38 cellular contexts compared by ENCODE assay signal in the genomic region with DNA sequence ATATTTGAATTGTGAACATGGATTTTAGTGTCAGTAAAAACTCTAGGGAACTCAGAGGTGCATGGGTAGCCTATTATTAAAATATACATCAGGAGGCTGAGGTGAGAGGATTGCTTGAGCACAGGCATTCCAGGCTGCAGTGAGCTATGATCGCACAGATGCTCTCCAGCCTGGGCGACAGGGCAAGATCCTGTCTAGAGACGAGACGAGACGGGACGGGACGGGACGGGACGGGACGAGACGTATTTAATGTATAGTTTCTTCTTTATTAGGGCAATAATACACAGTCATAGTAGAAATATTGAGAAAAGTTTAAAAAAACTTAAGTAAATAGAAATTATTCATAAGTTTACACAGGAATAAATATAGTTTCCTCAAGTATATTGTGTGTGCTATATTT.
"Had no signal": no experiment of that assay in that cellular context is flagged by ENCODE, and none has a peak within 500 bp of the region (broad histone marks: within the 10 kb centered on the region; RNA-seq: fewer than 3 reads in every experiment).

No MANE protein-coding gene starts in this region.

- H3K27me3 ChIP-seq: adrenal gland, ascending aorta, body of pancreas, brain microvascular endothelial cell, breast epithelium, cardiac muscle cell had no signal

- H3K27me3 Mint-ChIP-seq: activated naive CD4-positive, alpha-beta T cell treated with anti-CD3 and anti-CD28 coated beads, Interleukin-2, amount 10 ng/mL, durations not matched to agents 7 days and 5 days; activated naive CD4-positive, alpha-beta T cell treated with anti-CD3 and anti-CD28 coated beads, Interleukin-2, amount 50 U/mL, for 24 hours; activated naive CD8-positive, alpha-beta T cell treated with anti-CD3 and anti-CD28 coated beads for 36 hours; activated naive CD8-positive, alpha-beta T cell treated with anti-CD3 and anti-CD28 coated beads, Interleukin-2, amount 50 U/mL, for 24 hours; activated T-helper 17 cell treated with anti-CD3 and anti-CD28 coated beads, Interleukin-2, amount 50 U/mL, for 72 hours; brain; central memory CD8-positive, alpha-beta T cell had no signal

- H3K9me3 Mint-ChIP-seq: activated naive CD4-positive, alpha-beta T cell treated with anti-CD3 and anti-CD28 coated beads for 36 hours; activated naive CD4-positive, alpha-beta T cell treated with anti-CD3 and anti-CD28 coated beads, Interleukin-2, amount 10 ng/mL, durations not matched to agents 7 days and 5 days; activated naive CD4-positive, alpha-beta T cell treated with anti-CD3 and anti-CD28 coated beads, Interleukin-2, amount 50 U/mL, for 24 hours; activated naive CD4-positive, alpha-beta T cell treated with anti-CD3 and anti-CD28 coated beads, Interleukin-2, amount 50 U/mL, for 72 hours; activated naive CD8-positive, alpha-beta T cell treated with anti-CD3 and anti-CD28 coated beads for 36 hours; activated naive CD8-positive, alpha-beta T cell treated with anti-CD3 and anti-CD28 coated beads, Interleukin-2, amount 10 ng/mL, durations not matched to agents 7 days and 5 days; activated naive CD8-positive, alpha-beta T cell treated with anti-CD3 and anti-CD28 coated beads, Interleukin-2, amount 50 U/mL, for 24 hours; activated T-cell treated with anti-CD3 and anti-CD28 coated beads, Interleukin-2, amount 50 U/mL, for 24 hours; activated T-cell treated with anti-CD3 and anti-CD28 coated beads, Interleukin-2, amount 50 U/mL, for 4 hours; activated T-cell treated with anti-CD3 and anti-CD28 coated beads, Interleukin-2, amount 50 U/mL, for 72 hours; activated T-helper 1 cell treated with anti-CD3 and anti-CD28 coated beads, Interleukin-12 subunit alpha, Interleukin-12 subunit beta, Interleukin-2, Interleukin-4 antibody, amounts not matched to agents 30 ng/mL and 10 ng/mL and 1 ng/mL, durations not matched to agents 14 hours and 24 hours and 36 hours; activated T-helper 17 cell treated with anti-CD3 and anti-CD28 coated beads, Interleukin-2, amount 50 U/mL, for 72 hours; activated T-helper 2 cell treated with anti-CD3 and anti-CD28 coated beads, Interferon-gamma antibody, Interleukin-2, Interleukin-4, amounts not matched to agents 10 μg/mL and 5 μg/mL and 100 μg/mL, durations not matched to agents 14 hours and 24 hours and 36 hours; brain; central memory CD8-positive, alpha-beta T cell had no signal

- H3K4me1 Mint-ChIP-seq: activated naive CD4-positive, alpha-beta T cell treated with anti-CD3 and anti-CD28 coated beads, Interleukin-2, amount 10 ng/mL, durations not matched to agents 7 days and 5 days; activated naive CD4-positive, alpha-beta T cell treated with anti-CD3 and anti-CD28 coated beads, Interleukin-2, amount 50 U/mL, for 24 hours; activated naive CD8-positive, alpha-beta T cell treated with anti-CD3 and anti-CD28 coated beads for 36 hours; activated naive CD8-positive, alpha-beta T cell treated with anti-CD3 and anti-CD28 coated beads, Interleukin-2, amount 10 ng/mL, durations not matched to agents 7 days and 5 days; activated naive CD8-positive, alpha-beta T cell treated with anti-CD3 and anti-CD28 coated beads, Interleukin-2, amount 50 U/mL, for 24 hours; activated T-helper 17 cell treated with anti-CD3 and anti-CD28 coated beads, Interleukin-2, amount 50 U/mL, for 72 hours; brain; central memory CD8-positive, alpha-beta T cell had no signal

- H3K4me3 Mint-ChIP-seq: activated naive CD4-positive, alpha-beta T cell treated with anti-CD3 and anti-CD28 coated beads for 36 hours; activated naive CD4-positive, alpha-beta T cell treated with anti-CD3 and anti-CD28 coated beads, Interleukin-2, amount 10 ng/mL, durations not matched to agents 7 days and 5 days; activated naive CD4-positive, alpha-beta T cell treated with anti-CD3 and anti-CD28 coated beads, Interleukin-2, amount 50 U/mL, for 24 hours; activated naive CD8-positive, alpha-beta T cell; activated naive CD8-positive, alpha-beta T cell treated with anti-CD3 and anti-CD28 coated beads for 36 hours; activated naive CD8-positive, alpha-beta T cell treated with anti-CD3 and anti-CD28 coated beads, Interleukin-2, amount 10 ng/mL, durations not matched to agents 7 days and 5 days; activated naive CD8-positive, alpha-beta T cell treated with anti-CD3 and anti-CD28 coated beads, Interleukin-2, amount 50 U/mL, for 24 hours; activated T-cell treated with anti-CD3 and anti-CD28 coated beads, Interleukin-2, amount 50 U/mL, for 24 hours; activated T-cell treated with anti-CD3 and anti-CD28 coated beads, Interleukin-2, amount 50 U/mL, for 4 hours; activated T-cell treated with anti-CD3 and anti-CD28 coated beads, Interleukin-2, amount 50 U/mL, for 72 hours; activated T-helper 1 cell treated with anti-CD3 and anti-CD28 coated beads, Interleukin-12 subunit alpha, Interleukin-12 subunit beta, Interleukin-2, Interleukin-4 antibody, amounts not matched to agents 30 ng/mL and 10 ng/mL and 1 ng/mL, durations not matched to agents 14 hours and 24 hours and 36 hours; activated T-helper 17 cell treated with anti-CD3 and anti-CD28 coated beads, Interleukin-2, amount 50 U/mL, for 72 hours; brain; central memory CD8-positive, alpha-beta T cell had no signal

- H3K27ac ChIP-seq: adrenal gland, ascending aorta, body of pancreas, brain microvascular endothelial cell, breast epithelium, cardiac muscle cell had no signal

- H3K4me1 ChIP-seq: adrenal gland, body of pancreas, breast epithelium had no signal

- H3K27ac Mint-ChIP-seq: activated naive CD4-positive, alpha-beta T cell treated with anti-CD3 and anti-CD28 coated beads for 36 hours; activated naive CD4-positive, alpha-beta T cell treated with anti-CD3 and anti-CD28 coated beads, Interleukin-2, amount 10 ng/mL, durations not matched to agents 7 days and 5 days; activated naive CD4-positive, alpha-beta T cell treated with anti-CD3 and anti-CD28 coated beads, Interleukin-2, amount 50 U/mL, for 24 hours; activated naive CD4-positive, alpha-beta T cell treated with anti-CD3 and anti-CD28 coated beads, Interleukin-2, amount 50 U/mL, for 72 hours; activated naive CD8-positive, alpha-beta T cell; activated naive CD8-positive, alpha-beta T cell treated with anti-CD3 and anti-CD28 coated beads for 36 hours; activated naive CD8-positive, alpha-beta T cell treated with anti-CD3 and anti-CD28 coated beads, Interleukin-2, amount 10 ng/mL, durations not matched to agents 7 days and 5 days; activated naive CD8-positive, alpha-beta T cell treated with anti-CD3 and anti-CD28 coated beads, Interleukin-2, amount 50 U/mL, for 24 hours; activated T-cell treated with anti-CD3 and anti-CD28 coated beads, Interleukin-2, amount 50 U/mL, for 24 hours; activated T-cell treated with anti-CD3 and anti-CD28 coated beads, Interleukin-2, amount 50 U/mL, for 72 hours; activated T-helper 1 cell treated with anti-CD3 and anti-CD28 coated beads, Interleukin-12 subunit alpha, Interleukin-12 subunit beta, Interleukin-2, Interleukin-4 antibody, amounts not matched to agents 30 ng/mL and 10 ng/mL and 1 ng/mL, durations not matched to agents 14 hours and 24 hours and 36 hours; activated T-helper 17 cell treated with anti-CD3 and anti-CD28 coated beads, Interleukin-2, amount 50 U/mL, for 72 hours; activated T-helper 2 cell treated with anti-CD3 and anti-CD28 coated beads, Interferon-gamma antibody, Interleukin-2, Interleukin-4, amounts not matched to agents 10 μg/mL and 5 μg/mL and 100 μg/mL, durations not matched to agents 14 hours and 24 hours and 36 hours; brain had no signal

- DNase-seq: activated effector memory CD4-positive, alpha-beta T cell treated with anti-CD3 and anti-CD28 coated beads, Interleukin-2, amount 50 U/mL, for 16 hours; activated effector memory CD4-positive, alpha-beta T cell treated with Interleukin-2 at 50 U/mL for 16 hours; activated gamma-delta T cell; activated gamma-delta T cell treated with Interleukin-2 at 50 U/mL for 16 hours; activated naive CD4-positive, alpha-beta T cell; activated naive CD4-positive, alpha-beta T cell treated with anti-CD3 and anti-CD28 coated beads for 36 hours; activated naive CD4-positive, alpha-beta T cell treated with anti-CD3 and anti-CD28 coated beads, Interleukin-2, amount 10 ng/mL, durations not matched to agents 7 days and 5 days; activated naive CD4-positive, alpha-beta T cell treated with anti-CD3 and anti-CD28 coated beads, Interleukin-2, amount 50 U/mL, for 16 hours; activated naive CD4-positive, alpha-beta T cell treated with Interleukin-2 at 50 U/mL for 16 hours; activated naive CD8-positive, alpha-beta T cell treated with anti-CD3 and anti-CD28 coated beads for 36 hours; activated naive CD8-positive, alpha-beta T cell treated with anti-CD3 and anti-CD28 coated beads, Interleukin-2, amount 10 ng/mL, durations not matched to agents 7 days and 5 days; activated naive CD8-positive, alpha-beta T cell treated with anti-CD3 and anti-CD28 coated beads, Interleukin-2, amount 50 U/mL, for 24 hours; activated T-cell treated with anti-CD3 and anti-CD28 coated beads, Interleukin-2, amount 50 U/mL, for 1 hour; activated T-cell treated with anti-CD3 and anti-CD28 coated beads, Interleukin-2, amount 50 U/mL, for 24 hours; activated T-cell treated with anti-CD3 and anti-CD28 coated beads, Interleukin-2, amount 50 U/mL, for 4 hours; activated T-cell treated with anti-CD3 and anti-CD28 coated beads, Interleukin-2, amount 50 U/mL, for 48 hours; activated T-cell treated with anti-CD3 and anti-CD28 coated beads, Interleukin-2, amount 50 U/mL, for 72 hours; adrenal gland; amniotic stem cell; amygdala; anterior cingulate cortex; aorta; body of pancreas; brain microvascular endothelial cell; caudate nucleus; central memory CD4-positive, alpha-beta T cell; cerebellar nuclear complex had no signal

- H3K9me3 ChIP-seq: adrenal gland, ascending aorta, body of pancreas, breast epithelium had no signal

- H3K36me3 Mint-ChIP-seq: activated naive CD4-positive, alpha-beta T cell treated with anti-CD3 and anti-CD28 coated beads, Interleukin-2, amount 10 ng/mL, durations not matched to agents 7 days and 5 days; activated naive CD4-positive, alpha-beta T cell treated with anti-CD3 and anti-CD28 coated beads, Interleukin-2, amount 50 U/mL, for 24 hours; activated naive CD4-positive, alpha-beta T cell treated with anti-CD3 and anti-CD28 coated beads, Interleukin-2, amount 50 U/mL, for 72 hours; activated naive CD8-positive, alpha-beta T cell; activated naive CD8-positive, alpha-beta T cell treated with anti-CD3 and anti-CD28 coated beads for 36 hours; activated naive CD8-positive, alpha-beta T cell treated with anti-CD3 and anti-CD28 coated beads, Interleukin-2, amount 10 ng/mL, durations not matched to agents 7 days and 5 days; brain had no signal

- H3K36me3 ChIP-seq: adrenal gland, ascending aorta, brain microvascular endothelial cell, breast epithelium, cardiac muscle cell had no signal

- ATAC-seq: activated naive CD4-positive, alpha-beta T cell treated with anti-CD3 and anti-CD28 coated beads, Interleukin-2, amount 50 U/mL, for 72 hours; activated naive CD8-positive, alpha-beta T cell treated with anti-CD3 and anti-CD28 coated beads, Interleukin-2, amount 50 U/mL, for 24 hours; activated T-cell treated with anti-CD3 and anti-CD28 coated beads, Interleukin-2, amount 50 U/mL, for 4 hours; activated T-cell treated with anti-CD3 and anti-CD28 coated beads, Interleukin-2, amount 50 U/mL, for 72 hours; activated T-helper 17 cell treated with anti-CD3 and anti-CD28 coated beads, Interleukin-2, amount 50 U/mL, for 72 hours; body of pancreas had no signal

- H3K4me3 ChIP-seq: adrenal gland, ascending aorta, body of pancreas, breast epithelium, cardiac muscle cell had no signal
